2 cellular contexts compared by ENCODE assay signal in genomic region chr2:66526171-66526570, GRCh38.
TF ChIP-seq lines count a peak whose summit lies in the region.

No MANE protein-coding gene starts in this region.

TF ChIP-seq in HEK293, 187 proteins besides CTCF, POLR2A, EP300 and RAD21 (continued from another document):
- TF ChIP-seq PRDM6 (tag by site-specific recombination; IDR thresholded peaks at IDR 0.05) (0 out of 2 replicates have a peak, but pooled peaks have one; percentile 9), ZBTB11 (tag by site-specific recombination; conservative IDR thresholded peaks at IDR 0.05; ENCODE audit: low read depth) (no peak), ZFP3 (tag by site-specific recombination; IDR thresholded peaks at IDR 0.05; ENCODE audit: low read depth) (no peak), ZIC2 (tag by site-specific recombination; IDR thresholded peaks at IDR 0.05) (peak; percentile 37; the same call in 1 of the 2 replicates)
TF ChIP-seq in HEK293: peak in this region for 3.

TF ChIP-seq in K562, 482 proteins besides CTCF, POLR2A, EP300 and RAD21 (continued from another document):
- no peak for TF ChIP-seq FOXO4 (CRISPR knock-in tag; IDR thresholded peaks at IDR 0.05)
- peak; percentile 69 for TF ChIP-seq MAFG (tag; conservative IDR thresholded peaks at IDR 0.05)
- TF ChIP-seq KAT7 (CRISPR knock-in tag; IDR thresholded peaks at IDR 0.05; ENCODE audit: borderline replicate concordance) = no peak
- no peak for TF ChIP-seq ZNF764 (CRISPR knock-in tag; IDR thresholded peaks at IDR 0.05; ENCODE audit: low read depth)
- no peak for TF ChIP-seq ZBTB12 (CRISPR knock-in tag; IDR thresholded peaks at IDR 0.05)
- TF ChIP-seq TRIM24 (IDR thresholded peaks at IDR 0.05) = no peak
- TF ChIP-seq CBX1 (IDR thresholded peaks at IDR 0.05; ENCODE audit: low read depth) = no peak
- TF ChIP-seq HINFP (tag; conservative IDR thresholded peaks at IDR 0.05; ENCODE audit: low read depth) = no peak
- no peak for TF ChIP-seq PBX2 (CRISPR knock-in tag; IDR thresholded peaks at IDR 0.05; ENCODE audit: low read depth)
- peak; percentile 39; the same call in 1 of the 2 replicates for TF ChIP-seq PBX2 (tag; conservative IDR thresholded peaks at IDR 0.05; ENCODE audit: low read depth)
- TF ChIP-seq PYGO2 (tag; IDR thresholded peaks at IDR 0.05) = no peak
- no peak for TF ChIP-seq NR2C2 (CRISPR knock-in tag; IDR thresholded peaks at IDR 0.05)
- TF ChIP-seq NR2C2 (tag; IDR thresholded peaks at IDR 0.05) = peak; percentile 72
- TF ChIP-seq IRF2 (CRISPR knock-in tag; IDR thresholded peaks at IDR 0.05) = no peak
- TF ChIP-seq PTBP1 (IDR thresholded peaks at IDR 0.05; ENCODE audit: low read depth, low read length) = no peak
- no peak for TF ChIP-seq ILF3 (IDR thresholded peaks at IDR 0.05; ENCODE audit: borderline replicate concordance)
- no peak for TF ChIP-seq MXI1 (IDR thresholded peaks at IDR 0.05; ENCODE audit: low read depth, low read length)
- no peak for TF ChIP-seq TAF9B (IDR thresholded peaks at IDR 0.05; ENCODE audit: partially characterized antibody)
- TF ChIP-seq ZNF165 (CRISPR knock-in tag; IDR thresholded peaks at IDR 0.05; ENCODE audit: borderline replicate concordance) = no peak
- TF ChIP-seq ATF2 (CRISPR knock-in tag; IDR thresholded peaks at IDR 0.05) = no peak
- TF ChIP-seq NFIC (IDR thresholded peaks at IDR 0.05) = peak; percentile 65
- TF ChIP-seq RBM25 (IDR thresholded peaks at IDR 0.05; ENCODE audit: low read depth, low read length, severe bottlenecking) = no peak
- no peak for TF ChIP-seq FOXA1 (IDR thresholded peaks at IDR 0.05; ENCODE audit: borderline replicate concordance)
- peak; percentile 70 for TF ChIP-seq ZNF316 (IDR thresholded peaks at IDR 0.05)
- TF ChIP-seq ZNF140 (CRISPR knock-in tag; IDR thresholded peaks at IDR 0.05) = no peak
- no peak for TF ChIP-seq ZNF57 (CRISPR knock-in tag; IDR thresholded peaks at IDR 0.05)
- TF ChIP-seq RAD51 (IDR thresholded peaks at IDR 0.05; ENCODE audit: borderline replicate concordance, low read depth) = no peak
